ENCODE assay signal across 1 cellular context in the genomic region with DNA sequence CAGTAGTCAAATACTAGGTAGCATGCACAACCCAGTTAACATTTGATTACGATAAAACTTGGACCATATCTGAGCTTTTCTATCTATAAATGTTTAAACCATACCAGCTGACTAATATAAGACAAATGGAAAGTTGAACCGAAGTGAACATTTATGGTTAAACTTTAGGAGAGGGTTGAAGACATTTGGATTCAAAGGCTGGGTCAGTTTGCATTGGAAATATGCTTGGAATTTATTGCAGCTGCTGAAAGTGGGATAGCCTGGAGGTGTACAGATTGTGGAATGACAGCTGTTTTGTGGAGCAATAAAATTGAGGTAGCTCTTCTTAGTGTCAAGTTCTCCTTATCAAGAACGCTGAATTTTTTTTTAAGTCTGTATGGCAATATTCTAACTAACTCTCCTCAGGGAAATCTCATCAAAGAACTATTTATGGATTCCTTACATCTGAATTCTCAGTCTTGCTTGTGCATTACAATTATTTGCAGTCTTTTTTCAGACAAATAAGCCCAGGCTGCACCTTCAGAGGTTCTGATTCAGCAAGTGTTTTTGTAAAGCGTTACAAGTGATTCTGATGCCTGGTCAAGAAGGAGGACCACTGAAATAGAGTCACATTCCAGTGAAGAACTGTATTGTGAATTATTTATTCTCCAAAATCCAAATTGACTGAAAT.
TF ChIP-seq lines count a peak whose summit lies in the region.

No MANE protein-coding gene starts in this region.

TF ChIP-seq in IMR-90, 13 proteins besides CTCF, POLR2A, EP300 and RAD21:
- TF ChIP-seq CEBPB (IDR thresholded peaks at IDR 0.05; ENCODE audit: low read depth, low read length) (no peak), FOS (IDR thresholded peaks at IDR 0.05; ENCODE audit: low read depth, low read length) (no peak), CHD1 (IDR thresholded peaks at IDR 0.05; ENCODE audit: low read depth, low read length) (no peak), MXI1 (IDR thresholded peaks at IDR 0.05; ENCODE audit: borderline replicate concordance, low read depth, low read length) (no peak), RCOR1 (IDR thresholded peaks at IDR 0.05; ENCODE audit: insufficient replicate concordance, low read length) (no peak), BHLHE40 (IDR thresholded peaks at IDR 0.05; ENCODE audit: low read depth, low read length) (no peak), RFX5 (IDR thresholded peaks at IDR 0.05; ENCODE audit: low read depth, low read length) (no peak), MAZ (IDR thresholded peaks at IDR 0.05; ENCODE audit: borderline replicate concordance, low read depth, low read length) (no peak)
- TF ChIP-seq, protein P1, sequence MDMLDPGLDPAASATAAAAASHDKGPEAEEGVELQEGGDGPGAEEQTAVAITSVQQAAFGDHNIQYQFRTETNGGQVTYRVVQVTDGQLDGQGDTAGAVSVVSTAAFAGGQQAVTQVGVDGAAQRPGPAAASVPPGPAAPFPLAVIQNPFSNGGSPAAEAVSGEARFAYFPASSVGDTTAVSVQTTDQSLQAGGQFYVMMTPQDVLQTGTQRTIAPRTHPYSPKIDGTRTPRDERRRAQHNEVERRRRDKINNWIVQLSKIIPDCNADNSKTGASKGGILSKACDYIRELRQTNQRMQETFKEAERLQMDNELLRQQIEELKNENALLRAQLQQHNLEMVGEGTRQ (IDR thresholded peaks at IDR 0.05; ENCODE audit: low read depth, low read length): no peak
TF ChIP-seq in IMR-90: peak in this region for 0.
